ENCODE assay signal across 20 cellular contexts in the genomic region with DNA sequence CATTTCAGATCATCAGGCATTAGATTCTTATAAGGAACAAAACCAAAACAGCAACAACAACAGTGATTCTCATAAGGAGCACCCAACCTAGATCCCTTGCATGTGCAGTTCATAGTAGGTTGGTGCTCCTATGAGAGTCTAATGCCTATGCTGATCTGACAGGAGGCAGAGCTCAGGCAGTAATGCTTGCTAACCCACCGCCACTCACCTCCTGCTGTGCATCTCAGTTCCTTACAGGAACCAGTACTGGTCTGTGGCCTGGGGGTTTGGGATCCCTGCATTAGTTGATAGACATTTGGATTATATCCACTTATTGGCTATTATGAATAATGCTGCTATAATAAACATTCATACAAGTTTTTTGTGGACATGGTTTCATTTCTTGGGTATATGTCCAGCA.
"Had no signal": no experiment of that assay in that cellular context is flagged by ENCODE, and none has a peak within 500 bp of the region (broad histone marks: within the 10 kb centered on the region; RNA-seq: fewer than 3 reads in every experiment).

No MANE protein-coding gene starts in this region.

- DNase-seq: effector memory CD4-positive, alpha-beta T cell; gastrocnemius medialis; left colon; left ventricle myocardium superior; mesenchymal stem cell; naive thymus-derived CD4-positive, alpha-beta T cell; nephron progenitor cell; posterior cingulate gyrus; sigmoid colon; stimulated activated CD4-positive, alpha-beta T cell treated with anti-CD3 and anti-CD28 coated beads, Interleukin-2, amount 100 ng/mL, for 24 hours; stimulated activated CD4-positive, alpha-beta T cell treated with anti-CD3 and anti-CD28 coated beads, Interleukin-4, amount 100 ng/mL, for 4 hours; stimulated activated naive CD4-positive, alpha-beta T cell; stomach; substantia nigra; transverse colon had no signal

- H3K4me3 Mint-ChIP-seq: nephron progenitor cell had no signal

- H3K4me1 Mint-ChIP-seq: nephron progenitor cell had no signal

- H3K27me3 Mint-ChIP-seq: naive thymus-derived CD4-positive, alpha-beta T cell had no signal

- ATAC-seq: gastrocnemius medialis; left colon; left ventricle myocardium superior; naive thymus-derived CD4-positive, alpha-beta T cell had no signal

- H3K4me3 ChIP-seq: esophagus muscularis mucosa, gastrocnemius medialis, lung, sigmoid colon, skin epidermis, stomach, thoracic aorta, transverse colon had no signal

- H3K27ac ChIP-seq: epithelial cell of prostate, esophagus muscularis mucosa, gastrocnemius medialis, sigmoid colon, skin epidermis, stomach, thoracic aorta, transverse colon had no signal

- H3K36me3 ChIP-seq: esophagus muscularis mucosa, gastrocnemius medialis, sigmoid colon, stomach, thoracic aorta, transverse colon had no signal

- H3K27me3 ChIP-seq: esophagus muscularis mucosa, gastrocnemius medialis, sigmoid colon, stomach, transverse colon had no signal

- H3K9me3 ChIP-seq: gastrocnemius medialis had no signal

- H3K27ac Mint-ChIP-seq: naive thymus-derived CD4-positive, alpha-beta T cell; nephron progenitor cell had no signal
